29 cellular contexts compared by ENCODE assay signal in genomic region chr2:15094161-15094560, GRCh38.
"Had no signal": no experiment of that assay in that cellular context is flagged by ENCODE, and none has a peak within 500 bp of the region (broad histone marks: within the 10 kb centered on the region; RNA-seq: fewer than 3 reads in every experiment).

No MANE protein-coding gene starts in this region.

- H3K27ac ChIP-seq: left lung, lower lobe of right lung, neutrophil, parathyroid adenoma, right atrium auricular region, right lobe of liver, stomach, testis, thyroid gland, transverse colon, upper lobe of left lung, vagina had no signal

- H3K4me3 ChIP-seq: left lung, lower lobe of right lung, right atrium auricular region, right lobe of liver, smooth muscle cell, stomach, testis, thyroid gland, transverse colon, upper lobe of left lung, vagina had no signal

- H3K9ac ChIP-seq: parathyroid adenoma had no signal

- H3K27me3 Mint-ChIP-seq: naive thymus-derived CD8-positive, alpha-beta T cell; stimulated activated memory B cell treated with anti-CD40 and anti-IgM and Interleukin-4, amounts not matched to agents 10 μg/mL and 1 μg/mL and 100 μg/mL, for 72 hours had no signal

- H3K4me3 Mint-ChIP-seq: naive thymus-derived CD8-positive, alpha-beta T cell; nephron; neural crest cell; stimulated activated memory B cell treated with anti-CD40 and anti-IgM and Interleukin-4, amounts not matched to agents 10 μg/mL and 1 μg/mL and 100 μg/mL, for 72 hours had no signal

- H3K79me2 ChIP-seq: parathyroid adenoma had no signal

- H3K27ac Mint-ChIP-seq: naive thymus-derived CD8-positive, alpha-beta T cell; nephron; stimulated activated memory B cell treated with anti-CD40 and anti-IgM and Interleukin-4, amounts not matched to agents 10 μg/mL and 1 μg/mL and 100 μg/mL, for 72 hours had no signal

- H3K4me1 Mint-ChIP-seq: naive thymus-derived CD8-positive, alpha-beta T cell; stimulated activated memory B cell treated with anti-CD40 and anti-IgM and Interleukin-4, amounts not matched to agents 10 μg/mL and 1 μg/mL and 100 μg/mL, for 72 hours had no signal

- H3K36me3 ChIP-seq: left lung, lower lobe of right lung, neutrophil, right atrium auricular region, right lobe of liver, stomach, thyroid gland, transverse colon, upper lobe of left lung, vagina had no signal

- H3K9me3 ChIP-seq: left lung, lower lobe of right lung, neutrophil, right atrium auricular region, right lobe of liver, stomach, testis, thyroid gland, transverse colon, upper lobe of left lung, vagina had no signal

- FAIRE-seq: keratinocyte had no signal

- H3K9me3 Mint-ChIP-seq: naive thymus-derived CD8-positive, alpha-beta T cell; nephron; stimulated activated memory B cell treated with anti-CD40 and anti-IgM and Interleukin-4, amounts not matched to agents 10 μg/mL and 1 μg/mL and 100 μg/mL, for 72 hours had no signal

- H3K36me3 Mint-ChIP-seq: stimulated activated memory B cell treated with anti-CD40 and anti-IgM and Interleukin-4, amounts not matched to agents 10 μg/mL and 1 μg/mL and 100 μg/mL, for 72 hours had no signal

- H2AFZ ChIP-seq: parathyroid adenoma had no signal

- H3K4me1 ChIP-seq: left lung, lower lobe of right lung, parathyroid adenoma, right atrium auricular region, right lobe of liver, stomach, testis, thyroid gland, transverse colon, upper lobe of left lung, vagina had no signal

- DNase-seq: hippocampal formation; kidney glomerular epithelial cell; left cardiac atrium; left lung; lower lobe of right lung; mammary epithelial cell; mesenchymal stem cell; naive thymus-derived CD8-positive, alpha-beta T cell; occipital lobe; right lobe of liver; stimulated activated CD4-positive, alpha-beta T cell treated with anti-CD3 and anti-CD28 coated beads, Interleukin-1b, Interleukin-23, amount 100 ng/mL, for 48 hours; stimulated activated CD4-positive, alpha-beta T cell treated with anti-CD3 and anti-CD28 coated beads, Interleukin-2, amount 100 ng/mL, for 48 hours; stimulated activated CD4-positive, alpha-beta T cell treated with anti-CD3 and anti-CD28 coated beads, Interleukin-4, amount 100 ng/mL, for 4 hours; stimulated activated CD8-positive, alpha-beta memory T cell treated with anti-CD3 and anti-CD28 coated beads, Interleukin-4, amount 100 ng/mL, for 48 hours; stimulated activated naive CD4-positive, alpha-beta T cell treated with Interleukin-2 at 50 U/mL for 16 hours; stomach; testis; thyroid gland; transverse colon; upper lobe of left lung had no signal

- H3K27me3 ChIP-seq: left lung, neutrophil, right atrium auricular region, right lobe of liver, stomach, testis, thyroid gland, transverse colon, upper lobe of left lung, vagina had no signal
